ENCODE assay signal across 33 cellular contexts in the genomic region with DNA sequence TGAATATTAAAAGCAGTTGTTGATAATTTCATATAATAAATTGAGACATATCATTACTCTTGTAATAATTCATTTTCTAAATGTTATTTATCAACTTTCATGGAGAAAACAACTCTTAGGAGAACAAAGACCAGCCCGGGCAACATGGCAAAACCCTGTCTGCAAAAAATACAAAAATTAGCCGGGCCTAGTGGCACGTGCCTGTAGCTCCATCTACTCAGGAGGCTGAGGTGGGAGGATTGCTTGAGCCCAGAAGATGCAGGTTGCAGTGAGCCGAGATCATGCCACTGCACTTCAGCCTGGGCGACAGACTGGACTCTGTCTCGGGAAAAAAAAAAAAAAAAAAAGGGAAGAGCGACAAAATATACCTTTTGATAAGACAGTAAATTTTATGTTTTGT. TPM values are rescaled to one million over a fixed set of nuclear protein-coding genes. Genes with fewer than 3 reads are reported as not detected.
DNase-seq lines count a peak whose midpoint lies in the region; TF ChIP-seq lines count a peak whose summit lies in the region.
"Had no signal": no experiment of that assay in that cellular context is flagged by ENCODE, and none has a peak within 500 bp of the region (broad histone marks: within the 10 kb centered on the region; RNA-seq: fewer than 3 reads in every experiment).

No MANE protein-coding gene starts in this region.

- peaks cover 52% of the 10 kb centered on the region for H3K36me3 ChIP-seq in DOHH2 (ENCODE audit: control insufficient read depth, low read length)
- peaks cover 63% of the 10 kb centered on the region for H3K36me3 ChIP-seq in OCI-LY7 (ENCODE audit: insufficient read depth, low read length)
- H3K36me3 ChIP-seq in SJSA1 = no peaks in the 10 kb centered on the region
- peaks cover 8% of the 10 kb centered on the region; the same call in 1 of the 2 replicates for H3K36me3 ChIP-seq in WERI-Rb-1
- H3K36me3 ChIP-seq in trophoblast cell (ENCODE audit: control insufficient read depth in 1 of 2, insufficient read depth in 2 of 2, low read length in 2 of 2) = peaks cover 5 to 11% of the 10 kb centered on the region in 2 experiments
- H3K36me3 ChIP-seq in adrenal gland (replicated peaks in 1 of 2) = peaks cover 0 to 8% of the 10 kb centered on the region in 2 donors
- H3K36me3 ChIP-seq: BE2C had no signal

- H3K27me3 ChIP-seq in DOHH2 (ENCODE audit: control insufficient read depth, low read length) (no peaks in the 10 kb centered on the region), SJSA1 (replicated peaks) (peaks cover 94% of the 10 kb centered on the region), WERI-Rb-1 (ENCODE audit: insufficient read depth, low read depth, severe bottlenecking) (no peaks in the 10 kb centered on the region), trophoblast cell (ENCODE audit: insufficient read depth, low read length) (no peaks in the 10 kb centered on the region), adrenal gland (no peaks in the 10 kb centered on the region)
- H3K27me3 ChIP-seq: BE2C; BLaER1; BLaER1 treated with 17β-estradiol and CSF1 and Interleukin-3, amounts not matched to agents 10 nM and 100 nM had no signal

- CTCF ChIA-PET in OCI-LY7 (lab: Charles Lee; ENCODE audit: unreplicated experiment) (no interaction called here), GM10248 (lab: Yijun Ruan, JAX) (no interaction called here)

- H4K8ac ChIP-seq in trophoblast cell (ENCODE audit: low read depth, low read length) = no peak overlapping the region

- H2BK12ac ChIP-seq in trophoblast cell (ENCODE audit: low read length) = no peak overlapping the region

- H3K79me2 ChIP-seq in DOHH2 (ENCODE audit: control insufficient read depth, low read length) = peaks cover 15% of the 10 kb centered on the region
- H3K79me2 ChIP-seq in OCI-LY7 (ENCODE audit: insufficient read depth, low read depth, low read length) = no peaks in the 10 kb centered on the region
- no peaks in the 10 kb centered on the region for H3K79me2 ChIP-seq in trophoblast cell (ENCODE audit: control insufficient read depth, insufficient read depth, low read length, poor library complexity)

- no peak for TF ChIP-seq POLR2A in adrenal gland (IDR thresholded peaks at IDR 0.05)

- no peaks in the 10 kb centered on the region for H3K79me1 ChIP-seq in trophoblast cell (ENCODE audit: low read length)

- H2AFZ ChIP-seq in OCI-LY7 (ENCODE audit: low read length) (no peak overlapping the region), trophoblast cell (ENCODE audit: insufficient read depth, low read length, poor library complexity) (no peak overlapping the region)

- WGBS in trophoblast cell (ENCODE audit: extremely low coverage, insufficient coverage, insufficient read length) = no CpG with 5 or more reads among the region's 7 CpGs
- WGBS in adrenal gland, 4 donors = 91 to 97% (median 93%) methylated on average over 7 of the region's 7 CpGs

- TF ChIP-seq CTCF in DOHH2 (IDR thresholded peaks at IDR 0.05; ENCODE audit: low read depth, low read length, poor library complexity, severe bottlenecking) (no peak), OCI-LY7 (conservative IDR thresholded peaks at IDR 0.05; ENCODE audit: low read length) (no peak), WERI-Rb-1 (IDR thresholded peaks at IDR 0.05; ENCODE audit: low read depth, low read length) (no peak), adrenal gland (IDR thresholded peaks at IDR 0.05) (no peak), GM10248 (IDR thresholded peaks at IDR 0.05; ENCODE audit: control extremely low read depth, extremely low read depth, low read depth, missing control alignments) (no peak)

- DNase-seq in OCI-LY7 (ENCODE audit: low spot score) (no peak), SJSA1 (ENCODE audit: low read depth in 1 of 2, low spot score in 2 of 2) (peak; percentile 71 to 91), WERI-Rb-1 (no peak), trophoblast cell (no peak), adrenal gland (no peak), GM10248 (ENCODE audit: extremely low spot score) (no peak)
- DNase-seq in stimulated activated CD4-positive, alpha-beta T cell treated with anti-CD3 and anti-CD28 coated beads, Interleukin-15, amount 100 ng/mL, for 24 hours = no peak
- DNase-seq: 8988T; ACHN; AML-193; BE2C; C1 segment of cervical spinal cord; Caco-2; Calu3; CD4-positive, alpha-beta memory T cell; CD4-positive, alpha-beta T cell; CD4-positive, CD25-positive, alpha-beta regulatory T cell; CD8-positive, alpha-beta memory T cell; CD8-positive, alpha-beta T cell; COR-L47; DMS 273 treated with DMSO at 0.1 percent for 48 hours; DMS153; DMS53; DMS79; DMS79 treated with DMSO at 0.1 percent for 48 hours; DND-41; EL had no signal

- no peak overlapping the region for H3K23ac ChIP-seq in trophoblast cell (ENCODE audit: low read length)

- no peaks in the 10 kb centered on the region for H4K20me1 ChIP-seq in DOHH2 (ENCODE audit: control insufficient read depth, insufficient read depth, low read depth, low read length)
- no peaks in the 10 kb centered on the region for H4K20me1 ChIP-seq in OCI-LY7 (ENCODE audit: insufficient read depth, low read length)
- H4K20me1 ChIP-seq: BLaER1; BLaER1 treated with 17β-estradiol and CSF1 and Interleukin-3, amounts not matched to agents 10 nM and 100 nM had no signal

- peaks cover 76% of the 10 kb centered on the region for H3K4me1 ChIP-seq in DOHH2 (ENCODE audit: control insufficient read depth, low read length)
- H3K4me1 ChIP-seq in OCI-LY7 (ENCODE audit: insufficient read depth, low read length, poor library complexity, severe bottlenecking) = peaks cover 35% of the 10 kb centered on the region
- no peaks in the 10 kb centered on the region for H3K4me1 ChIP-seq in SJSA1 (replicated peaks)
- no peaks in the 10 kb centered on the region for H3K4me1 ChIP-seq in trophoblast cell (ENCODE audit: control insufficient read depth in 1 of 2, insufficient read depth in 2 of 2, low read length in 2 of 2)
- no peaks in the 10 kb centered on the region for H3K4me1 ChIP-seq in adrenal gland (replicated peaks in 1 of 2)
- H3K4me1 ChIP-seq: A549, Caco-2 had no signal

- H3K9me3 ChIP-seq in DOHH2 (ENCODE audit: control insufficient read depth, insufficient read depth, low read length) = no peaks in the 10 kb centered on the region
- no peaks in the 10 kb centered on the region for H3K9me3 ChIP-seq in OCI-LY7 (ENCODE audit: low read length)
- peaks cover 13% of the 10 kb centered on the region for H3K9me3 ChIP-seq in SJSA1 (replicated peaks)
- no peaks in the 10 kb centered on the region for H3K9me3 ChIP-seq in WERI-Rb-1 (ENCODE audit: severe bottlenecking)
- H3K9me3 ChIP-seq in trophoblast cell (ENCODE audit: insufficient read depth, low read depth, low read length) = no peaks in the 10 kb centered on the region
- H3K9me3 ChIP-seq in adrenal gland (replicated peaks in 1 of 3) = no peaks in the 10 kb centered on the region
- H3K9me3 ChIP-seq: A549; BLaER1; BLaER1 treated with 17β-estradiol and CSF1 and Interleukin-3, amounts not matched to agents 10 nM and 100 nM; Caco-2 had no signal

- no peak overlapping the region for H3K9ac ChIP-seq in trophoblast cell (ENCODE audit: low read length)
- H3K9ac ChIP-seq: BLaER1; BLaER1 treated with 17β-estradiol and CSF1 and Interleukin-3, amounts not matched to agents 10 nM and 100 nM had no signal

- no peak overlapping the region for H3K18ac ChIP-seq in trophoblast cell (ENCODE audit: low read length)

- H2BK120ac ChIP-seq in trophoblast cell (ENCODE audit: insufficient read depth, low read length, poor library complexity) = no peak overlapping the region

- H3K4me3 ChIP-seq in DOHH2 (ENCODE audit: low read length) = no peak overlapping the region
- H3K4me3 ChIP-seq in OCI-LY7 (ENCODE audit: low read depth, low read length, poor library complexity, severe bottlenecking) = no peak overlapping the region
- no peak overlapping the region for H3K4me3 ChIP-seq in SJSA1
- no peak overlapping the region for H3K4me3 ChIP-seq in WERI-Rb-1 (ENCODE audit: low read depth, low read length)
- H3K4me3 ChIP-seq in trophoblast cell (ENCODE audit: low read depth, low read length) = no peak overlapping the region
- no peak overlapping the region for H3K4me3 ChIP-seq in adrenal gland
- H3K4me3 ChIP-seq: A549; BLaER1; BLaER1 treated with 17β-estradiol and CSF1 and Interleukin-3, amounts not matched to agents 10 nM and 100 nM had no signal

- H4K12ac ChIP-seq in trophoblast cell (ENCODE audit: low read depth, low read length) = no peak overlapping the region

- no peak overlapping the region for H3K4ac ChIP-seq in trophoblast cell (ENCODE audit: low read depth, low read length)

- H3K9me2 ChIP-seq in DOHH2 (replicated peaks; ENCODE audit: control insufficient read depth, low read length) (no peaks in the 10 kb centered on the region), OCI-LY7 (ENCODE audit: insufficient read depth, low read length) (no peaks in the 10 kb centered on the region)

- no peak overlapping the region for H3K14ac ChIP-seq in trophoblast cell (ENCODE audit: low read length)

- no peak overlapping the region for H2AK5ac ChIP-seq in trophoblast cell (ENCODE audit: low read length)

- BruUV-seq in OCI-LY7 (replicated peaks; lab: Mats Ljungman, UMichigan) = no TSS peak

- POLR2A ChIA-PET in OCI-LY7 (lab: Charles Lee) (interaction anchor here (0.9 to 1.5 kb wide), 2 partner anchors 15 to 21 kb away, joined by 5 read pairs; a partner anchor contains a TSS), GM10248 (lab: Yijun Ruan, JAX) (interaction anchor here (0.7 kb wide), 1 partner anchor 21 kb away, joined by 7 read pairs; no protein-coding TSS in a partner anchor)

- H3K27ac ChIP-seq in DOHH2 (ENCODE audit: low read depth, low read length) (peak overlapping the region; percentile 55), OCI-LY7 (ENCODE audit: low read depth, low read length, poor library complexity, severe bottlenecking) (peak overlapping the region; percentile 18), SJSA1 (no peak overlapping the region), WERI-Rb-1 (peak overlapping the region; percentile 81), trophoblast cell (ENCODE audit: low read depth, low read length) (no peak overlapping the region), adrenal gland (no peak overlapping the region)
- H3K27ac ChIP-seq: 22Rv1; A549; BLaER1 treated with 17β-estradiol and CSF1 and Interleukin-3, amounts not matched to agents 10 nM and 100 nM; C4-2B had no signal

- intact Hi-C loops in OCI-LY7 (cut with micrococcal nuclease; ENCODE audit: unreplicated experiment) = no loop called here
- intact Hi-C loops in adrenal gland (cut with DNase I) = no loop called here

- no peak overlapping the region for H4K91ac ChIP-seq in trophoblast cell (ENCODE audit: low read depth, low read length)

- H2BK5ac ChIP-seq in trophoblast cell (ENCODE audit: low read depth, low read length, poor library complexity) = no peak overlapping the region

- H3K4me2 ChIP-seq in DOHH2 (ENCODE audit: low read length) (no peak overlapping the region), OCI-LY7 (ENCODE audit: low read length) (no peak overlapping the region), trophoblast cell (ENCODE audit: low read length) (no peak overlapping the region)
- H3K4me2 ChIP-seq: A549; BLaER1; BLaER1 treated with 17β-estradiol and CSF1 and Interleukin-3, amounts not matched to agents 10 nM and 100 nM had no signal

- H3F3A ChIP-seq in DOHH2 (ENCODE audit: control insufficient read depth, insufficient read depth) = peaks cover 33% of the 10 kb centered on the region

RNA-seq across cellular contexts. Expression of a gene that starts 21.2 kb away (rescaled TPM):
- 24.6 and 26.6 TPM in 2 replicates for total RNA-seq in OCI-LY7 (2014; rRNA removed; shearing (Covaris generic))
- 39.1 and 66.6 TPM in 2 replicates for total RNA-seq in OCI-LY7 (2022)
- 0.63 and 4.9 TPM in 2 replicates for total RNA-seq in SJSA1 (2014; rRNA removed; shearing (Covaris generic))
- 5.2 and 5.3 TPM in 2 replicates for polyA plus RNA-seq in trophoblast cell (2013)
- total RNA-seq in adrenal gland = 10 to 100 TPM in 4 of 8 donors, 1 to 10 TPM in 4; 2.7 to 23.1 (median 10.7) TPM
- polyA plus RNA-seq in adrenal gland = 10 to 100 TPM in 2 of 3 donors, 1 to 10 TPM in 1; 7.6 to 11.2 (median 10.5) TPM

RNA-seq across cellular contexts. Expression of a gene that starts 40.8 kb away (rescaled TPM):
- total RNA-seq in OCI-LY7 (2014; rRNA removed; shearing (Covaris generic)) = 143 and 229 TPM in 2 replicates
- total RNA-seq in OCI-LY7 (2022) = 318 and 366 TPM in 2 replicates
- total RNA-seq in SJSA1 (2014; rRNA removed; shearing (Covaris generic)) = 2,133 and 2,408 TPM in 2 replicates
- 194 and 207 TPM in 2 replicates for polyA plus RNA-seq in trophoblast cell (2013)
- 100 to 1,000 TPM in 4 of 8 donors, 10 to 100 TPM in 4; 44.3 to 144 (median 107) TPM for total RNA-seq in adrenal gland
- polyA plus RNA-seq in adrenal gland = 100 to 1,000 TPM in 2 of 3 donors, 10 to 100 TPM in 1; 52.0 to 241 (median 134) TPM

Comparison
In these comparisons a context has a peak if more than half of its experiments do, and no peak if none do; other contexts are left out.
1. H3K27ac ChIP-seq: peak in DOHH2 (single experiment), OCI-LY7 (single experiment) and WERI-Rb-1 (single experiment); none in SJSA1 (single experiment), trophoblast cell (single experiment) and adrenal gland (0 of 5).
2. DNase-seq: peak in SJSA1 (2 of 2); none in OCI-LY7 (single experiment), WERI-Rb-1 (single experiment), trophoblast cell (0 of 2), adrenal gland (0 of 7), stimulated activated CD4-positive, alpha-beta T cell treated with anti-CD3 and anti-CD28 coated beads, Interleukin-15, amount 100 ng/mL, for 24 hours (single experiment) and GM10248 (single experiment).